8 cellular contexts compared by ENCODE assay signal in the genomic region with DNA sequence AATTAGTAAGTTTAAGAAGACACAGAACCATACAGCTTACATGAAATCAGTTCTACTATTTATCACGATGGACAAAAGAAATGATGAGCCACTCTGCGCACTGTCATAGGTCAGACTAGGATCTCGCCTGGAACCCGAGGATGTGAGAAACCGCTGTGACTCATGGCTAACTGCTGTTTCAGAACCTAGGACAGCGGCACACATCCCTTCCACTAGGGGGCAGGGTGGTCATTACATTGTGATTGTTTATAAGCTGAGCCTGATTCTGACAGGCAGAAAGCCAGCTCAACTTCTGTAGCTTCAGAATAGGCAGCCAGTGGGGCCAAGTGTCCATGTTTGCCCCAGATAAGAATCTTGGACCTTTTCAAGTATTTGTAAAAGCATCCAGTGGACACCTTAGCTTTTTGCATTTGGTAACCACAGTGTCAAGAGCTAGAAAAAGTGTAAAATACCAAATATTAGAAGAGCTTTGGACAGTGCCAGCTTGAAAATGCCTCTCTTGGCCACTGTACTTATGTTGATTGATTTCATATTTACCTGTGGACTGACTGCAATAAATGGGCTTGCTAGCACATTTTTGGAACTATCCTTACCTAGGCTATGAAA.
DNase-seq lines count a peak whose midpoint lies in the region; ATAC-seq, FAIRE-seq and TF ChIP-seq lines count a peak whose summit lies in the region.

No MANE protein-coding gene starts in this region.

- no peaks in the 10 kb centered on the region for H3K36me3 ChIP-seq in thyroid gland

- intact Hi-C loops in thyroid gland (cut with DNase I), result loop anchor here (10.0 kb wide), 1 partner anchor 1761 kb away; no protein-coding TSS in a partner anchor

- peak; percentile 84 for DNase-seq in KBM-7
- DNase-seq in RCC 7860 (ENCODE audit: low spot score), result peak; percentile 66
- peak; percentile 51 to 52 for DNase-seq in activated T-helper 1 cell treated with anti-CD3 and anti-CD28 coated beads, Interleukin-2, amount 50 U/mL, for 16 hours (ENCODE audit: low read depth in 1 of 2, low spot score in 1 of 2)
- DNase-seq in foreskin fibroblast, result peak; percentile 81 to 93
- peak; percentile 68 for DNase-seq in omental fat pad (ENCODE audit: low spot score)
- peak; percentile 69 to 75 for DNase-seq in thyroid gland

- no peaks in the 10 kb centered on the region for H3K27me3 ChIP-seq in thyroid gland

- peak; percentile 90 for FAIRE-seq in G401.6 (lab: Jason Lieb, UNC)
- FAIRE-seq in RCC 7860 (lab: Jason Lieb, UNC), result peak; percentile 55

- no peak overlapping the region for H3K27ac ChIP-seq in thyroid gland

- TF ChIP-seq CTCF in foreskin fibroblast (IDR thresholded peaks at IDR 0.05; ENCODE audit: low read depth, low read length), result peak; percentile 99
- peak in 2 of 3 donors; percentile 41 to 79 for TF ChIP-seq CTCF in omental fat pad (IDR thresholded peaks at IDR 0.05)
- TF ChIP-seq CTCF in thyroid gland (IDR thresholded peaks at IDR 0.05), result peak; percentile 36 to 85 (median 66)

- H3K4me3 ChIP-seq in foreskin fibroblast (ENCODE audit: low read depth in 1 of 2, low read length in 2 of 2) (no peak overlapping the region), thyroid gland (replicated peaks in 1 of 3) (no peak overlapping the region)

- in situ Hi-C loops in KBM-7 (cut with MboI; ENCODE audit: low pct_unique_long_range_greater_than_20kb, low sequenced_read_pairs), result no loop called here

- H3K9me3 ChIP-seq in thyroid gland, result no peaks in the 10 kb centered on the region

- no peak for TF ChIP-seq POLR2A in thyroid gland (IDR thresholded peaks at IDR 0.05)

- peak; percentile 98 for ATAC-seq in GM21786 (IDR thresholded peaks at IDR 0.05; ENCODE audit: unreplicated experiment)
- ATAC-seq in omental fat pad (ENCODE audit: low FRiP score), result peak; percentile 92

- 5 to 10% methylated on average over 6 of the region's 6 CpGs for WGBS in thyroid gland, 2 donors

- no peaks in the 10 kb centered on the region for H3K4me1 ChIP-seq in thyroid gland
